8 cellular contexts compared by ENCODE assay signal in the genomic region with DNA sequence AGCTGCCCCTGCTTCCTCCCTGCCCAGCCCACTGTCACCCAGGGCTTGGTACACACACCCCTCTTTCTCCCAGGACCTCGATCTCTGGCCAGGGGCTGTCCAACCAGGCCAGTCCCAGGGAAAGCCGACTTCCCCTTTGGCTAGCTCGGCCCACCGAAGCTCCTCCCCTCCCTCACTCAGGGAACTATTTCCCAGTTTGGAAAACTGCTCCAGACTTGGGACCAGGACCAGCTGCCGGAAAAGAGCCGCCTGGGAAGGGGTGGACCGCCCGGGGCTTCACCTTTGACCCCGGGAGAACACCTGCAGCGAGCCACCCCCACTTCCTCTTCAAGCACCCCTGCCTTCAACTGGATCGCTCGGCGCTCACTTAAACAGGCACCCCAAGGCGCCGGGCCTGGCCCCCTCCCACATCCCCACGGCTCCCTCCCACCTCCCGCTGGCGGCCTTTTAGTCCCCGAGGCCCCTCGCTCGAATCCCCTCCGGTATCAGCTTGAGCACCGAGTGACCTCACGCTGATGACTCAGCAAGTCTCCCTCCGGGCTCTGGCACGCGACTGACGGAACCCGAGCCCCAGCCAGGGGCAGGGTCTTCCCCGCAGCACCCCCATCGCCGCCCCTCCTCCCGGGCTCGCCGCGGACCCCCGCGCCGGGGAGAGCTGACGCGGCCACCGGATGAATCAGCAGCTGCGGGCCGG. TPM values are rescaled to one million over a fixed set of nuclear protein-coding genes. Genes with fewer than 3 reads are reported as not detected.
DNase-seq lines count a peak whose midpoint lies in the region; ATAC-seq and TF ChIP-seq lines count a peak whose summit lies in the region.

No MANE protein-coding gene starts in this region.

- peaks cover 0 to 14% of the 10 kb centered on the region in 2 donors for H3K27me3 Mint-ChIP-seq in natural killer cell (ENCODE audit: low read depth in 2 of 2)

- peak overlapping the region; percentile 75 for H3K4me3 Mint-ChIP-seq in natural killer cell

- H3K36me3 Mint-ChIP-seq in natural killer cell = no peaks in the 10 kb centered on the region

- H3K4me1 ChIP-seq in Peyer's patch = peaks cover 13 to 65% (median 23%) of the 10 kb centered on the region in 4 donors

- ATAC-seq in HG03039 (IDR thresholded peaks at IDR 0.05; ENCODE audit: unreplicated experiment) (peak; percentile 19), natural killer cell (peak in 2 of 3 donors; percentile 32 to 34), HG02938 (IDR thresholded peaks at IDR 0.05; ENCODE audit: unreplicated experiment) (no peak)

- in situ Hi-C loops in GM13977 (cut with MboI; ENCODE audit: low pct_unique_long_range_greater_than_20kb, low sequenced_read_pairs, unreplicated experiment) = no loop called here

- peak overlapping the region; percentile 94 to 100 (median 97) for H3K27ac ChIP-seq in Peyer's patch

- H3K4me3 ChIP-seq in Peyer's patch = peak overlapping the region; percentile 96 to 100 (median 98)
- peak overlapping the region; percentile 71 for H3K4me3 ChIP-seq in fibroblast of mammary gland (ENCODE audit: control insufficient read depth, low read depth, low read length)

- no peaks in the 10 kb centered on the region for H3K27me3 ChIP-seq in Peyer's patch

- peaks cover 0 to 12% (median 0%) of the 10 kb centered on the region in 3 donors for H3K36me3 ChIP-seq in Peyer's patch

- intact Hi-C loops in natural killer cell (cut with micrococcal nuclease) = no loop called here

- H3K9me3 Mint-ChIP-seq in natural killer cell = no peaks in the 10 kb centered on the region

- no peaks in the 10 kb centered on the region for H3K9me3 ChIP-seq in Peyer's patch

- TF ChIP-seq POLR2A in Peyer's patch (IDR thresholded peaks at IDR 0.05) = peak; percentile 78 to 82

- DNase-seq in GM13977 (ENCODE audit: low spot score) = peak; percentile 87
- DNase-seq in Peyer's patch = peak; percentile 75 to 90 (median 88)
- peak; percentile 38 for DNase-seq in activated T-helper 1 cell treated with Interleukin-2 at 50 U/mL for 16 hours (ENCODE audit: low read depth)
- DNase-seq in fibroblast of mammary gland (ENCODE audit: low read depth) = peak; percentile 78
- peak; percentile 45 for DNase-seq in natural killer cell
- peak; percentile 61 for DNase-seq in stromal cell of bone marrow (ENCODE audit: low read depth)

- TF ChIP-seq CTCF in GM13977 (IDR thresholded peaks at IDR 0.05; ENCODE audit: extremely low read depth, insufficient read depth, missing control alignments) (no peak), Peyer's patch (IDR thresholded peaks at IDR 0.05) (no peak), fibroblast of mammary gland (conservative IDR thresholded peaks at IDR 0.05; ENCODE audit: control insufficient read depth, insufficient read depth, low read depth, low read length) (no peak), natural killer cell (IDR thresholded peaks at IDR 0.05) (no peak)

- H3K4me1 Mint-ChIP-seq in natural killer cell = peaks cover 5 to 24% of the 10 kb centered on the region in 2 donors

- peak overlapping the region; percentile 18 to 79 for H3K27ac Mint-ChIP-seq in natural killer cell

RNA-seq across cellular contexts. Expression of a gene that starts 0.9 kb away (rescaled TPM):
- 10 to 100 TPM; 19.8 to 38.3 (median 34.4) TPM for total RNA-seq in Peyer's patch
- 10 to 100 TPM; 11.9 to 14.6 (median 13.2) TPM for total RNA-seq in natural killer cell

RNA-seq across cellular contexts. Expression of a gene that starts 8.6 kb away (rescaled TPM):
- total RNA-seq in Peyer's patch (100 to 1,000 TPM in 2 of 4 donors, 10 to 100 TPM in 2; 82.5 to 130 (median 112) TPM), natural killer cell (100 to 1,000 TPM in 1 of 3 donors, 10 to 100 TPM in 2; 75.8 to 102 (median 94.9) TPM)

RNA-seq across cellular contexts. Expression of a gene that starts 10.5 kb away (rescaled TPM):
- total RNA-seq in Peyer's patch (10 to 100 TPM in 3 of 4 donors, 1 to 10 TPM in 1; 2.4 to 21.5 (median 20.2) TPM), natural killer cell (1 to 10 TPM in 1 of 3 donors, not detected in 2; 3.4 TPM)

RNA-seq across cellular contexts. Expression of a gene that starts 15.4 kb away (rescaled TPM):
- total RNA-seq in Peyer's patch (100 to 1,000 TPM in 3 of 4 donors, 10 to 100 TPM in 1; 67.7 to 297 (median 179) TPM), natural killer cell (10 to 100 TPM; 30.6 to 34.4 (median 34.2) TPM)

RNA-seq across cellular contexts. Expression of a gene that starts 20.4 kb away (rescaled TPM):
- total RNA-seq in Peyer's patch = under 1 TPM in 1 of 4 donors, not detected in 3; 0.76 TPM
- total RNA-seq in natural killer cell = not detected

Comparison
In these comparisons a context has a peak if more than half of its experiments do, and no peak if none do; other contexts are left out.
1. DNase-seq: peak in every context shown above with its lines; median percentile 88 in Peyer's patch; 87 in GM13977; 78 in fibroblast of mammary gland; 61 in stromal cell of bone marrow; 45 in natural killer cell; 38 in activated T-helper 1 cell treated with Interleukin-2 at 50 U/mL for 16 hours.